In the genomic region with DNA sequence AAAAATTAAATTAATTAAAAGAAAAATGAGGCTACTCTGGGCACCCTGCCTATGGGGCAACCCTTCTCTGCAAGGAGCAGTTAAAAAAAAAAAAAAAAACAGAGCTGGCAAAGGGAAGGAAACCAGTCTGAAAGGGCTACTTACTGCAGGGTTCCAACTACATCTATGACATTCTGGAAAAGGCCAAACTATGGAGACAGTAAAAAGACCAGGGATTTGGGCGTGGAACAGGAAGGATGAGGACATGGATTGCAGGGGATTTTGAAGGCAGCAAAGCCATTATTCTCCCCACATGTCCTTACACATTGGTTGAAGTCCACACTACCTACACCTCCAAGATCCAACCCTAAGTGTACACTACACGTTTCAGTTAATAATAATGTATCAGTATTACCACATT, we compare ENCODE assay signal across 24 cellular contexts. TPM values are rescaled to one million over a fixed set of nuclear protein-coding genes. Genes with fewer than 3 reads are reported as not detected.
DNase-seq lines count a peak whose midpoint lies in the region; ATAC-seq and TF ChIP-seq lines count a peak whose summit lies in the region.
"Had no signal": no experiment of that assay in that cellular context is flagged by ENCODE, and none has a peak within 500 bp of the region (broad histone marks: within the 10 kb centered on the region; RNA-seq: fewer than 3 reads in every experiment).

No MANE protein-coding gene starts in this region.

- TF ChIP-seq CTCF in Peyer's patch (IDR thresholded peaks at IDR 0.05) (no peak), esophagus muscularis mucosa (IDR thresholded peaks at IDR 0.05) (no peak), thyroid gland (IDR thresholded peaks at IDR 0.05) (no peak)

- H3K23ac ChIP-seq in mesenchymal stem cell (ENCODE audit: low read length in 2 of 2), result no peak overlapping the region

- DNase-seq in Peyer's patch, result no peak
- no peak for DNase-seq in esophagus muscularis mucosa (ENCODE audit: extremely low spot score)
- DNase-seq in mesenchymal stem cell, result peak; percentile 9
- DNase-seq in thyroid gland, result no peak
- no peak for DNase-seq in cerebellar cortex (ENCODE audit: low spot score)
- no peak for DNase-seq in NOMO-1 treated with DMSO at 0.1 percent for 48 hours (lab: John Stamatoyannopoulos, UW; ENCODE audit: unreplicated experiment)
- DNase-seq: activated CD4-positive, alpha-beta T cell treated with anti-CD3 and anti-CD28 coated beads for 4 hours; activated CD8-positive, alpha-beta memory T cell treated with anti-CD3 and anti-CD28 coated beads for 24 hours; amygdala; H7; hypothalamus; midbrain; MM.1S; naive thymus-derived CD8-positive, alpha-beta T cell; NCI-H2029; SHP77 treated with DMSO at 0.1 percent for 48 hours; stimulated activated CD4-positive, alpha-beta T cell treated with anti-CD3 and anti-CD28 coated beads, Interleukin-1b, Interleukin-23, amount 100 ng/mL, for 48 hours; stimulated activated naive CD8-positive, alpha-beta T cell treated with anti-CD3 and anti-CD28 coated beads, Interleukin-15, Interleukin-2, amounts not matched to agents 100 U/mL and 50 U/mL, for 24 hours; tibial artery had no signal

- no peak for TF ChIP-seq EP300 in esophagus muscularis mucosa (IDR thresholded peaks at IDR 0.05)

- H3K4me2 ChIP-seq in mesenchymal stem cell (ENCODE audit: low read length, poor library complexity, severe bottlenecking), result no peak overlapping the region
- H3K4me2 ChIP-seq: KMS-11 had no signal

- H3K9ac ChIP-seq in mesenchymal stem cell (ENCODE audit: low read length), result no peak overlapping the region
- H3K9ac ChIP-seq: KMS-11 had no signal

- intact Hi-C loops in esophagus muscularis mucosa (cut with DNase I) (no loop called here), thyroid gland (cut with DNase I) (no loop called here)

- H2AFZ ChIP-seq in mesenchymal stem cell (ENCODE audit: low read depth, low read length), result no peak overlapping the region

- H4K8ac ChIP-seq in mesenchymal stem cell (ENCODE audit: low read length), result no peak overlapping the region

- H3K9me3 ChIP-seq in Peyer's patch (no peaks in the 10 kb centered on the region), esophagus muscularis mucosa (no peaks in the 10 kb centered on the region), mesenchymal stem cell (ENCODE audit: control insufficient read depth, low read length) (no peaks in the 10 kb centered on the region), thyroid gland (no peaks in the 10 kb centered on the region)
- H3K9me3 ChIP-seq: Caco-2, tibial artery had no signal

- no peak overlapping the region for H4K91ac ChIP-seq in mesenchymal stem cell (ENCODE audit: low read length)

- no peak for TF ChIP-seq POLR2A in Peyer's patch (IDR thresholded peaks at IDR 0.05)
- TF ChIP-seq POLR2A in esophagus muscularis mucosa (IDR thresholded peaks at IDR 0.05; ENCODE audit: low read depth), result no peak
- no peak for TF ChIP-seq POLR2A in thyroid gland (IDR thresholded peaks at IDR 0.05)

- ATAC-seq in HG02970 (IDR thresholded peaks at IDR 0.05; ENCODE audit: low FRiP score, unreplicated experiment), result no peak
- ATAC-seq: naive thymus-derived CD8-positive, alpha-beta T cell; stimulated activated naive CD8-positive, alpha-beta T cell treated with anti-CD3 and anti-CD28 coated beads, Interleukin-15, Interleukin-2, amounts not matched to agents 100 U/mL and 50 U/mL, for 24 hours had no signal

- H3K4me3 ChIP-seq in Peyer's patch, result no peak overlapping the region
- no peak overlapping the region for H3K4me3 ChIP-seq in esophagus muscularis mucosa
- H3K4me3 ChIP-seq in mesenchymal stem cell (ENCODE audit: insufficient read depth in 1 of 2, low read depth in 1 of 2, low read length in 2 of 2), result no peak overlapping the region
- H3K4me3 ChIP-seq in thyroid gland (replicated peaks in 1 of 3), result no peak overlapping the region
- H3K4me3 ChIP-seq: dorsolateral prefrontal cortex, skin epidermis, tibial artery had no signal

- H3K27me3 ChIP-seq in Peyer's patch (no peaks in the 10 kb centered on the region), esophagus muscularis mucosa (no peaks in the 10 kb centered on the region), mesenchymal stem cell (ENCODE audit: control insufficient read depth in 1 of 2, insufficient read depth in 1 of 2, low read length in 2 of 2) (no peaks in the 10 kb centered on the region), thyroid gland (no peaks in the 10 kb centered on the region)
- H3K27me3 ChIP-seq: dorsolateral prefrontal cortex had no signal

- H3K79me1 ChIP-seq in mesenchymal stem cell (replicated peaks; ENCODE audit: low read length, poor library complexity, severe bottlenecking), result peaks cover 21% of the 10 kb centered on the region

- H3K27ac ChIP-seq in Peyer's patch, result peak overlapping the region in 3 of 4 donors; percentile 25 to 94 (median 42)
- peak overlapping the region in 3 of 4 donors; percentile 18 to 76 (median 41) for H3K27ac ChIP-seq in esophagus muscularis mucosa (replicated peaks in 1 of 4)
- no peak overlapping the region for H3K27ac ChIP-seq in mesenchymal stem cell (ENCODE audit: low read length, poor library complexity, severe bottlenecking)
- H3K27ac ChIP-seq in thyroid gland, result peak overlapping the region; percentile 69 to 95 (median 81)
- H3K27ac ChIP-seq: KMS-11, tibial artery had no signal

- no peak overlapping the region for H2BK120ac ChIP-seq in mesenchymal stem cell (ENCODE audit: low read depth, low read length)

- no peak overlapping the region for H2AK5ac ChIP-seq in mesenchymal stem cell (ENCODE audit: low read length, severe bottlenecking)

- H3K4me1 ChIP-seq in Peyer's patch (peaks cover 0 to 51% (median 8%) of the 10 kb centered on the region in 4 donors), esophagus muscularis mucosa (peaks cover 25 to 55% (median 42%) of the 10 kb centered on the region in 4 donors), mesenchymal stem cell (ENCODE audit: control insufficient read depth, insufficient read depth, low read depth, low read length) (peaks cover 26% of the 10 kb centered on the region), thyroid gland (peaks cover 59 to 67% of the 10 kb centered on the region in 2 donors)

- H2BK12ac ChIP-seq in mesenchymal stem cell (ENCODE audit: low read length in 2 of 2), result peak overlapping the region in 1 of 2 experiments; percentile 74

- no peak overlapping the region for H3K14ac ChIP-seq in mesenchymal stem cell (ENCODE audit: low read length in 2 of 2)

- 61% methylated on average over 2 of the region's 2 CpGs for WGBS in esophagus muscularis mucosa
- WGBS in mesenchymal stem cell, result no CpG with 5 or more reads among the region's 2 CpGs
- 45 to 53% methylated on average over 2 of the region's 2 CpGs for WGBS in thyroid gland, 2 donors

- no peak overlapping the region for H2BK5ac ChIP-seq in mesenchymal stem cell (ENCODE audit: low read depth, low read length, poor library complexity, severe bottlenecking)

- H3K4ac ChIP-seq in mesenchymal stem cell (ENCODE audit: low read depth in 1 of 2, low read length in 2 of 2), result no peak overlapping the region

- H3K18ac ChIP-seq in mesenchymal stem cell (ENCODE audit: low read depth in 1 of 2, low read length in 2 of 2), result no peak overlapping the region

- H2BK15ac ChIP-seq in mesenchymal stem cell (ENCODE audit: low read depth, poor library complexity, severe bottlenecking), result no peak overlapping the region

- H3K36me3 ChIP-seq in Peyer's patch (no peaks in the 10 kb centered on the region), esophagus muscularis mucosa (no peaks in the 10 kb centered on the region), mesenchymal stem cell (ENCODE audit: control insufficient read depth in 1 of 2, insufficient read depth in 2 of 2, low read depth in 1 of 2, low read length in 2 of 2) (peaks cover 0 to 3% of the 10 kb centered on the region in 2 experiments), thyroid gland (no peaks in the 10 kb centered on the region)
- H3K36me3 ChIP-seq: tibial artery had no signal

RNA-seq across cellular contexts. Expression of a gene that starts 4.6 kb away (rescaled TPM):
- 10 to 100 TPM; 31.4 to 92.4 (median 48.6) TPM for total RNA-seq in Peyer's patch
- total RNA-seq in esophagus muscularis mucosa, result 10 to 100 TPM in 3 of 4 donors, 1 to 10 TPM in 1; 8.7 to 21.0 (median 14.8) TPM
- polyA plus RNA-seq in mesenchymal stem cell (2013, experiment 1 of 2), result 4.0 TPM
- polyA plus RNA-seq in mesenchymal stem cell (2013, experiment 2 of 2), result 3.6 TPM
- total RNA-seq in thyroid gland, result 10 to 100 TPM; 19.1 to 47.7 (median 42.5) TPM
